15 cellular contexts compared by ENCODE assay signal in genomic region chr3:119331661-119332060, GRCh38. TPM values are rescaled to one million over a fixed set of nuclear protein-coding genes. Genes with fewer than 3 reads are reported as not detected.
A peak's percentile ranks its signal among the peaks of the same experiment; 100 is the strongest.
DNase-seq lines count a peak whose midpoint lies in the region; ATAC-seq and TF ChIP-seq lines count a peak whose summit lies in the region.
"Had no signal": no experiment of that assay in that cellular context is flagged by ENCODE, and none has a peak within 500 bp of the region (broad histone marks: within the 10 kb centered on the region; RNA-seq: fewer than 3 reads in every experiment).

No MANE protein-coding gene starts in this region.

- no peaks in the 10 kb centered on the region for H3K27me3 ChIP-seq in RWPE2 (ENCODE audit: insufficient read depth, poor library complexity, severe bottlenecking)
- no peaks in the 10 kb centered on the region for H3K27me3 ChIP-seq in effector memory CD4-positive, alpha-beta T cell (replicated peaks; ENCODE audit: control insufficient read depth, insufficient read depth, low read length, poor library complexity, severe bottlenecking)

- no peaks in the 10 kb centered on the region for H3K9me3 ChIP-seq in RWPE2 (ENCODE audit: severe bottlenecking)
- H3K9me3 ChIP-seq in effector memory CD4-positive, alpha-beta T cell (ENCODE audit: control insufficient read depth, low read length) = no peaks in the 10 kb centered on the region

- TF ChIP-seq CTCF in RWPE2 (IDR thresholded peaks at IDR 0.05; ENCODE audit: poor library complexity, severe bottlenecking) = no peak
- no peak for TF ChIP-seq CTCF in fibroblast of mammary gland (conservative IDR thresholded peaks at IDR 0.05; ENCODE audit: control insufficient read depth, insufficient read depth, low read depth, low read length)

- peak; percentile 68; the same call in 2 of the 3 replicates for ATAC-seq in RWPE2 (ENCODE audit: low read depth)
- ATAC-seq: natural killer cell; stimulated activated naive CD8-positive, alpha-beta T cell treated with anti-CD3 and anti-CD28 coated beads, Interleukin-15, Interleukin-2, amounts not matched to agents 100 U/mL and 50 U/mL, for 24 hours had no signal

- H3K27ac ChIP-seq in RWPE2 (ENCODE audit: poor library complexity, severe bottlenecking) = no peak overlapping the region
- H3K27ac ChIP-seq in effector memory CD4-positive, alpha-beta T cell (ENCODE audit: insufficient read depth, low read length, poor library complexity, severe bottlenecking) = no peak overlapping the region

- no peaks in the 10 kb centered on the region for H3K4me1 ChIP-seq in RWPE2 (ENCODE audit: insufficient read depth, poor library complexity, severe bottlenecking)
- H3K4me1 ChIP-seq in effector memory CD4-positive, alpha-beta T cell (ENCODE audit: control insufficient read depth, insufficient read depth, low read length, poor library complexity, severe bottlenecking) = no peaks in the 10 kb centered on the region

- no peak overlapping the region for H3K4me3 ChIP-seq in RWPE2 (ENCODE audit: severe bottlenecking)
- no peak overlapping the region for H3K4me3 ChIP-seq in fibroblast of mammary gland (ENCODE audit: control insufficient read depth, low read depth, low read length)
- H3K4me3 ChIP-seq in effector memory CD4-positive, alpha-beta T cell (ENCODE audit: insufficient read depth, low read depth, low read length, poor library complexity, severe bottlenecking) = no peak overlapping the region

- no peaks in the 10 kb centered on the region for H3K36me3 ChIP-seq in RWPE2 (ENCODE audit: low read depth)
- no peaks in the 10 kb centered on the region for H3K36me3 ChIP-seq in effector memory CD4-positive, alpha-beta T cell (ENCODE audit: control insufficient read depth, insufficient read depth, low read length)

- DNase-seq in AG08396 (ENCODE audit: low spot score) (peak; percentile 38), RWPE2 (ENCODE audit: low spot score) (no peak), fibroblast of mammary gland (ENCODE audit: low read depth) (peak; percentile 36), myocyte (ENCODE audit: low read depth) (peak; percentile 42), NCI-H1417 treated with DMSO at 0.1 percent for 48 hours (lab: John Stamatoyannopoulos, UW) (no peak), MV-4-11 (lab: John Stamatoyannopoulos, UW) (no peak), NCI-H1436 treated with DMSO at 0.1 percent for 48 hours (lab: John Stamatoyannopoulos, UW) (no peak)
- DNase-seq in effector memory CD4-positive, alpha-beta T cell = no peak
- DNase-seq: activated CD8-positive, alpha-beta memory T cell treated with anti-CD3 and anti-CD28 coated beads for 24 hours; CD4-positive, CD25-positive, alpha-beta regulatory T cell; glutamatergic neuron; natural killer cell; NCI-H187; NCI-H446 treated with DMSO at 0.1 percent for 48 hours; stimulated activated naive CD8-positive, alpha-beta T cell treated with anti-CD3 and anti-CD28 coated beads, Interleukin-15, Interleukin-2, amounts not matched to agents 100 U/mL and 50 U/mL, for 24 hours had no signal

RNA-seq across cellular contexts. Expression of gene ARHGAP31, which starts 37.5 kb away (rescaled TPM):
- 4.2 and 4.5 TPM in 2 replicates for total RNA-seq in myocyte
- 23.1 TPM for polyA plus RNA-seq in myocyte (2012)

Comparison
In these comparisons a context has a peak if more than half of its experiments do, and no peak if none do; other contexts are left out.
1. DNase-seq: peak in AG08396 (single experiment), fibroblast of mammary gland (single experiment) and myocyte (single experiment); none in RWPE2 (single experiment), effector memory CD4-positive, alpha-beta T cell (0 of 3), NCI-H1417 treated with DMSO at 0.1 percent for 48 hours (single experiment), MV-4-11 (single experiment) and NCI-H1436 treated with DMSO at 0.1 percent for 48 hours (single experiment).